ENCODE assay signal across 20 cellular contexts in the genomic region with DNA sequence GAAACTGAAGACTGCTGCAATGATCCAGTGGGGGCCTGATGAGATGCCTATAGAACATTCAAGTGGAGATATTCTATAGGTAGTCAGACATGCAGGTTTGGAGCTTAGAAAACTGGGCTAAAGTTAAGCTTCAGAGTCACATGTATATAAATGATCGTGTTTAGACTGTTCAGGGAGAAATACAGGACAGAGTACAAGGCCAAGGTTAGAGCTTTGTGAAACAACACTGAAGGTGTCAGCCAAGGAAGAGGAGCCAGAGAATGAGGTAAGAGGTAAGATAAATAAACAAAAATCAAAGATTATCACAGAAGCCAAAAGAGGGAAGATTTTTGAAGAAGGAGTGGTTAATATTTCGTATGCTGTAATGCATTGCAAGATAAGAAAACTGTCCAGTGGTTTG. TPM values are rescaled to one million over a fixed set of nuclear protein-coding genes. Genes with fewer than 3 reads are reported as not detected.
DNase-seq lines count a peak whose midpoint lies in the region; ATAC-seq, FAIRE-seq and TF ChIP-seq lines count a peak whose summit lies in the region.
"Had no signal": no experiment of that assay in that cellular context is flagged by ENCODE, and none has a peak within 500 bp of the region (broad histone marks: within the 10 kb centered on the region; RNA-seq: fewer than 3 reads in every experiment).

No MANE protein-coding gene starts in this region.

- no peak for TF ChIP-seq POLR2A in HepG2 (IDR thresholded peaks at IDR 0.05; ENCODE audit: insufficient read depth in 1 of 2, low read depth in 2 of 2, low read length in 2 of 2)

- no peak overlapping the region for H3K4me3 Mint-ChIP-seq in nephron
- H3K4me3 Mint-ChIP-seq: B cell; CD8-positive, alpha-beta T cell; HFFc6 had no signal

- H3K4me1 Mint-ChIP-seq in nephron = peaks cover 18% of the 10 kb centered on the region
- H3K4me1 Mint-ChIP-seq: B cell had no signal

- H3K27me3 Mint-ChIP-seq in nephron (ENCODE audit: low read depth) = no peaks in the 10 kb centered on the region
- H3K27me3 Mint-ChIP-seq: B cell had no signal

- CTCF ChIA-PET in HepG2 (lab: Yijun Ruan, JAX; ENCODE audit: low intra/inter-chr PET ratio, low total read pairs) = no interaction called here

- TF ChIP-seq RAD21 in HepG2 (CRISPR knock-in tag; IDR thresholded peaks at IDR 0.05) = no peak

- H3K4me1 ChIP-seq in HepG2 (ENCODE audit: insufficient read depth, low read length) = peaks cover 21% of the 10 kb centered on the region
- H3K4me1 ChIP-seq: BLaER1 treated with 17β-estradiol and CSF1 and Interleukin-3, amounts not matched to agents 10 nM and 100 nM had no signal

- no peak for TF ChIP-seq EP300 in HepG2 (IDR thresholded peaks at IDR 0.05; ENCODE audit: low read depth in 2 of 2, low read length in 2 of 2)
- no peak for TF ChIP-seq EP300 in HepG2 (CRISPR knock-in tag; IDR thresholded peaks at IDR 0.05; ENCODE audit: borderline replicate concordance)

- H3K9me3 Mint-ChIP-seq in nephron = peaks cover 3% of the 10 kb centered on the region
- H3K9me3 Mint-ChIP-seq: CD8-positive, alpha-beta T cell; HFFc6 had no signal

- H3K4me2 ChIP-seq in HepG2 (ENCODE audit: low read depth, low read length) = no peak overlapping the region
- H3K4me2 ChIP-seq: BLaER1 treated with 17β-estradiol and CSF1 and Interleukin-3, amounts not matched to agents 10 nM and 100 nM had no signal

- no TSS peak for BruUV-seq in HepG2 (replicated peaks; lab: Mats Ljungman, UMichigan)

- no peaks in the 10 kb centered on the region for H3K36me3 Mint-ChIP-seq in nephron (ENCODE audit: low read depth)
- H3K36me3 Mint-ChIP-seq: CD8-positive, alpha-beta T cell had no signal

- no peak overlapping the region for H2AFZ ChIP-seq in HepG2 (ENCODE audit: low read length)

- POLR2A ChIA-PET in HepG2 (lab: Yijun Ruan, JAX) = no interaction called here

- DNase-seq in OCI-M1 (lab: John Stamatoyannopoulos, UW) (peak; percentile 5), fibroblast of the aortic adventitia (ENCODE audit: low read depth) (peak; percentile 2), HepG2 (ENCODE audit: low spot score) (no peak), NCI-H2081 treated with DMSO at 0.1 percent for 48 hours (lab: John Stamatoyannopoulos, UW) (no peak), T-helper 2 cell (no peak)
- no peak for DNase-seq in activated CD4-positive, CD25-positive, alpha-beta regulatory T cell treated with anti-CD3 and anti-CD28 coated beads, Interleukin-2, amount 50 U/mL, for 72 hours
- DNase-seq: CD8-positive, alpha-beta T cell; DMS153; DMS79; GDM1; GOT3; H7; HFFc6 had no signal

- no peak overlapping the region for H3K27ac ChIP-seq in HepG2 (ENCODE audit: extremely low read length, insufficient read depth, low read length)
- H3K27ac ChIP-seq: BLaER1 treated with 17β-estradiol and CSF1 and Interleukin-3, amounts not matched to agents 10 nM and 100 nM had no signal

- H3K4me3 ChIP-seq in fibroblast of the aortic adventitia (ENCODE audit: low read depth, low read length) (no peak overlapping the region), HepG2 (replicated peaks in 1 of 3; ENCODE audit: insufficient read depth in 1 of 3, low read depth in 2 of 3, low read length in 3 of 3) (no peak overlapping the region)
- H3K4me3 ChIP-seq: BLaER1 treated with 17β-estradiol and CSF1 and Interleukin-3, amounts not matched to agents 10 nM and 100 nM had no signal

- TF ChIP-seq CTCF in fibroblast of the aortic adventitia (IDR thresholded peaks at IDR 0.05; ENCODE audit: insufficient read depth, low read length) = no peak
- TF ChIP-seq CTCF in HepG2 (CRISPR knock-in tag; IDR thresholded peaks at IDR 0.05) = no peak
- no peak for TF ChIP-seq CTCF in nephron (IDR thresholded peaks at IDR 0.05; ENCODE audit: unreplicated experiment in 3 of 3)

- H3K79me2 ChIP-seq in HepG2 (ENCODE audit: insufficient read depth, low read length) = no peaks in the 10 kb centered on the region

- H3K36me3 ChIP-seq in HepG2 (replicated peaks in 1 of 2; ENCODE audit: control insufficient read depth in 1 of 2, insufficient read depth in 2 of 2, low read length in 2 of 2) = no peaks in the 10 kb centered on the region
- H3K36me3 ChIP-seq: BLaER1 treated with 17β-estradiol and CSF1 and Interleukin-3, amounts not matched to agents 10 nM and 100 nM had no signal

- H3K27me3 ChIP-seq in HepG2 (ENCODE audit: control insufficient read depth in 1 of 2, insufficient read depth in 2 of 2, low read length in 2 of 2) = no peaks in the 10 kb centered on the region
- H3K27me3 ChIP-seq: BLaER1 treated with 17β-estradiol and CSF1 and Interleukin-3, amounts not matched to agents 10 nM and 100 nM had no signal

- peak overlapping the region; percentile 4 to 49 (median 8) for H3K27ac Mint-ChIP-seq in nephron
- H3K27ac Mint-ChIP-seq: B cell; CD8-positive, alpha-beta T cell; HFFc6 had no signal

- no peak overlapping the region for H3K9ac ChIP-seq in HepG2 (ENCODE audit: insufficient read depth, low read depth, low read length)
- H3K9ac ChIP-seq: BLaER1 treated with 17β-estradiol and CSF1 and Interleukin-3, amounts not matched to agents 10 nM and 100 nM had no signal

- H4K20me1 ChIP-seq in HepG2 (ENCODE audit: insufficient read depth, low read length) = no peaks in the 10 kb centered on the region
- H4K20me1 ChIP-seq: BLaER1 treated with 17β-estradiol and CSF1 and Interleukin-3, amounts not matched to agents 10 nM and 100 nM had no signal

- intact Hi-C loops in HepG2 (cut with micrococcal nuclease; ENCODE audit: unreplicated experiment) = no loop called here

- WGBS in HepG2 (ENCODE audit: low lambda C conversion rate) = 0% methylated on average over 2 of the region's 2 CpGs

- ATAC-seq in HepG2 = no peak; the same call in 2 of the 3 replicates
- no peak for ATAC-seq in HG03521 (IDR thresholded peaks at IDR 0.05; ENCODE audit: unreplicated experiment)
- ATAC-seq: CD8-positive, alpha-beta T cell; HCT116 had no signal

- H3K9me3 ChIP-seq in HepG2 (ENCODE audit: low read length) = no peaks in the 10 kb centered on the region
- H3K9me3 ChIP-seq: BLaER1 treated with 17β-estradiol and CSF1 and Interleukin-3, amounts not matched to agents 10 nM and 100 nM had no signal

- FAIRE-seq in HepG2 (lab: Jason Lieb, UNC) = no peak
- FAIRE-seq: GM12892, GM18507 had no signal

- in situ Hi-C loops in HepG2 (cut with HindIII; ENCODE audit: extremely low pct_ligation_motif_present, low pct_unique_long_range_greater_than_20kb) = no loop called here

TF ChIP-seq in HepG2, 621 proteins besides CTCF, POLR2A, EP300 and RAD21:
- peak; percentile 17; the same call in 1 of the 2 replicates for TF ChIP-seq HNF4A (CRISPR knock-in tag; IDR thresholded peaks at IDR 0.05)
- no peak for TF ChIP-seq ZSCAN29 (CRISPR knock-in tag; conservative IDR thresholded peaks at IDR 0.05)

RNA-seq across cellular contexts. Expression of gene KLHL13, which starts 57.9 kb away (rescaled TPM):
- 0.82 and 7.2 TPM in 2 replicates for total RNA-seq in fibroblast of the aortic adventitia (ENCODE audit: low replicate concordance)
- total RNA-seq in HepG2 (2016; rRNA removed; fragmentation: Illumina TruSeq; extraction: Trizol) = 1.6 and 2.4 TPM in 2 replicates
- total RNA-seq in HepG2 (2016; cell fraction: cytosol; rRNA removed; fragmentation: Illumina TruSeq; extraction: Trizol; ENCODE audit: low read depth) = 0.26 and 0.30 TPM in 2 replicates
- 1.5 and 2.8 TPM in 2 replicates for total RNA-seq in HepG2 (2016; cell fraction: insoluble cytoplasmic fraction; rRNA removed; fragmentation: Illumina TruSeq; extraction: Trizol)
- total RNA-seq in HepG2 (2016; cell fraction: membrane; rRNA removed; fragmentation: Illumina TruSeq; extraction: Trizol) = 0.68 and 0.69 TPM in 2 replicates
- 1.1 TPM in 2 replicates for total RNA-seq in HepG2 (2016; cell fraction: nucleus; rRNA removed; fragmentation: Illumina TruSeq; extraction: Trizol)
- 0.28 and 0.30 TPM in 2 replicates for polyA plus RNA-seq in HepG2 (2011; rRNA removed)
- 0.19 and 0.37 TPM in 2 replicates for polyA plus RNA-seq in HepG2 (2011; cell fraction: cytosol; rRNA removed)
- polyA plus RNA-seq in HepG2 (2011; cell fraction: nucleus; rRNA removed) = 0.13 and 0.21 TPM in 2 replicates
- polyA plus RNA-seq in HepG2 (2012) = 0.24 and 0.44 TPM in 2 replicates
- 0.11 and 0.12 TPM in 2 replicates for polyA plus RNA-seq in HepG2 (2016; cell fraction: cytosol; fragmentation: Illumina TruSeq; extraction: Trizol; ENCODE audit: low read depth)
- polyA plus RNA-seq in HepG2 (2016; cell fraction: insoluble cytoplasmic fraction; fragmentation: Illumina TruSeq; extraction: Trizol; ENCODE audit: low read depth) = 2.1 and 2.4 TPM in 2 replicates
- polyA plus RNA-seq in HepG2 (2016; cell fraction: membrane; fragmentation: Illumina TruSeq; extraction: Trizol; ENCODE audit: low read depth) = 0.22 and 0.44 TPM in 2 replicates
- 0.86 and 1.0 TPM in 2 replicates for polyA plus RNA-seq in HepG2 (2016; cell fraction: nucleus; fragmentation: Illumina TruSeq; extraction: Trizol; ENCODE audit: insufficient read depth, low read depth)
- polyA minus RNA-seq in HepG2 (2011; rRNA and poly(A)+ RNA removed; ENCODE audit: low replicate concordance) = 0.28 and 31.6 TPM in 2 replicates
- not detected in 2 replicates for polyA minus RNA-seq in HepG2 (2011; cell fraction: cytosol; rRNA and poly(A)+ RNA removed)
- polyA minus RNA-seq in HepG2 (2011; cell fraction: nucleus; rRNA and poly(A)+ RNA removed) = 0.39 and 1.1 TPM in 2 replicates
- total RNA-seq: B cell had no signal

Comparison
In these comparisons a context has a peak if more than half of its experiments do, and no peak if none do; other contexts are left out.
1. DNase-seq: peak in OCI-M1 (single experiment) and fibroblast of the aortic adventitia (single experiment); none in HepG2 (single experiment), NCI-H2081 treated with DMSO at 0.1 percent for 48 hours (single experiment), T-helper 2 cell (0 of 5) and activated CD4-positive, CD25-positive, alpha-beta regulatory T cell treated with anti-CD3 and anti-CD28 coated beads, Interleukin-2, amount 50 U/mL, for 72 hours (single experiment).